In the genomic region with DNA sequence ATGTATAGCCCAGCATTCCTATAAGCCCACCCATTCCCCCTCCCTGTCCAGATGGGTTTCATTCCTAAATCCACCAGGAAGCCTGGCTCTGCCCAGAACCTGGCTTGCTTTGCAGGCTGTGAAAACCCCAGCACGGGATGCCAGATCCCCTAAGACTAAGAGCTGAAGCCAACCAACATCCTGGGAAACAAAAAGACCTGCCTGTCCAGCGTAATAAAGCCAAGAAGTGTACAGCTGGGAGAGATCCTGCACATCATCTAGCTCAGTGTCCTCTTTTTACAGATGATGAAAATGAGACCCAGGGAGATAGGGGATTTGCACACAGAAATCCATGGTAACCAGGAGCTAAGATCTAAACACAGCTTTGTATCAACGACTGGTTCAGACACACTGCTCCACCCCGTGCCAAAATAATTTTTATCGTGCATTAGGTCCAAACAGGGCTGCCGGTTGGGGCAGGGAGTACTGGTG, we compare ENCODE assay signal across 8 cellular contexts.
DNase-seq lines count a peak whose midpoint lies in the region; ATAC-seq and TF ChIP-seq lines count a peak whose summit lies in the region.
"Had no signal": no experiment of that assay in that cellular context is flagged by ENCODE, and none has a peak within 500 bp of the region (broad histone marks: within the 10 kb centered on the region; RNA-seq: fewer than 3 reads in every experiment).

No MANE protein-coding gene starts in this region.

- peak overlapping the region; percentile 94 for H3K4me3 ChIP-seq in HUES48 (ENCODE audit: low read depth, low read length)
- peak overlapping the region; percentile 98 for H3K4me3 ChIP-seq in brain microvascular endothelial cell (ENCODE audit: low read depth, low read length)
- peak overlapping the region; percentile 95 to 98 for H3K4me3 ChIP-seq in stomach smooth muscle (ENCODE audit: low read length in 2 of 2)

- TF ChIP-seq CTCF in brain microvascular endothelial cell (IDR thresholded peaks at IDR 0.05; ENCODE audit: low read depth, low read length, missing control alignments) = no peak

- no peak for ATAC-seq in HG02642 (IDR thresholded peaks at IDR 0.05; ENCODE audit: poor library complexity, unreplicated experiment)

- in situ Hi-C loops in brain microvascular endothelial cell (cut with HindIII; ENCODE audit: low pct_ligation_motif_present, low sequenced_read_pairs) = no loop called here

- DNase-seq in brain microvascular endothelial cell (no peak), kidney tubule cell (ENCODE audit: low spot score) (peak; percentile 51), ecto neural progenitor cell (ENCODE audit: low spot score) (no peak), NCI-H1092 (lab: John Stamatoyannopoulos, UW) (no peak)
- DNase-seq: activated gamma-delta T cell treated with Interleukin-2 at 50 U/mL for 16 hours had no signal

- peaks cover 15% of the 10 kb centered on the region for H3K27me3 ChIP-seq in HUES48 (ENCODE audit: control insufficient read depth, insufficient read depth, low read length)
- H3K27me3 ChIP-seq in brain microvascular endothelial cell (replicated peaks) = no peaks in the 10 kb centered on the region
- H3K27me3 ChIP-seq in stomach smooth muscle (ENCODE audit: control insufficient read depth in 1 of 2, insufficient read depth in 2 of 2, low read length in 2 of 2) = no peaks in the 10 kb centered on the region

- H3K9ac ChIP-seq in HUES48 (ENCODE audit: low read depth, low read length) (no peak overlapping the region), stomach smooth muscle (ENCODE audit: low read length in 2 of 2) (peak overlapping the region; percentile 93 to 97)

- no peak overlapping the region for H3K27ac ChIP-seq in HUES48 (ENCODE audit: low read depth, low read length)
- H3K27ac ChIP-seq in brain microvascular endothelial cell = peak overlapping the region; percentile 94
- H3K27ac ChIP-seq in stomach smooth muscle (ENCODE audit: low read length) = peak overlapping the region; percentile 99

- H3K4me1 ChIP-seq in HUES48 (ENCODE audit: control insufficient read depth, insufficient read depth, low read length) (peaks cover 42% of the 10 kb centered on the region), stomach smooth muscle (ENCODE audit: control insufficient read depth, insufficient read depth, low read length) (peaks cover 21% of the 10 kb centered on the region)

- H3K36me3 ChIP-seq in HUES48 (ENCODE audit: control insufficient read depth, insufficient read depth, low read length) (peaks cover 12% of the 10 kb centered on the region; the same call in 1 of the 2 replicates), brain microvascular endothelial cell (replicated peaks) (peaks cover 43% of the 10 kb centered on the region), stomach smooth muscle (ENCODE audit: control insufficient read depth in 2 of 2, insufficient read depth in 2 of 2, low read length in 2 of 2) (no peaks in the 10 kb centered on the region)

- no peaks in the 10 kb centered on the region for H3K9me3 ChIP-seq in HUES48 (ENCODE audit: control insufficient read depth, insufficient read depth, low read length)
- H3K9me3 ChIP-seq in stomach smooth muscle (ENCODE audit: control insufficient read depth in 2 of 2, low read length in 2 of 2) = no peaks in the 10 kb centered on the region
